Comparison of ENCODE assay signal across 24 cellular contexts in the genomic region with DNA sequence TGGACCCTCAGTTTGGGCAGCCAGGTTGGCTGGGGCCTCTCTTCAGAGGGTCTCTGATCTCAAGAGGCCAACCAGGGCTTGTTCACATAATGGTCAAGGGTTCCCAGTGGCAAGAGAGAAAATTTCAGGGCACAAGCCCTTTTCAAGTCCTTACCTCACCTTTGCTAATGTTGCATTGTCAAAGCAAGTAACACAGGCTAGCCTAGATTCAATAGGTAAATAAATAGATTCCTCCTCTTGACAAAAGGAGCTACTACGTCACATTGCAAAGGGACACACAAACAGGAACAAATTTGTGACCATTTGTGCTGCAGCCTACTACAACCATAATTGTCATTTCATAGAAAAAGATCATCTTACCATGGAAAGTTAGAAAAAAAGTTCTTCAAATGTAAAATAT. TPM values are rescaled to one million over a fixed set of nuclear protein-coding genes. Genes with fewer than 3 reads are reported as not detected.
DNase-seq lines count a peak whose midpoint lies in the region; TF ChIP-seq lines count a peak whose summit lies in the region.
"Had no signal": no experiment of that assay in that cellular context is flagged by ENCODE, and none has a peak within 500 bp of the region (broad histone marks: within the 10 kb centered on the region; RNA-seq: fewer than 3 reads in every experiment).

No MANE protein-coding gene starts in this region.

- in situ Hi-C loops in G401 (cut with HindIII; ENCODE audit: low sequenced_read_pairs): no loop called here

- no peak overlapping the region for H3K4ac ChIP-seq in neuronal stem cell (ENCODE audit: low read length)

- H4K8ac ChIP-seq in neuronal stem cell (ENCODE audit: low read depth, low read length): no peak overlapping the region

- CTCF ChIA-PET in PC-9 (lab: Charles Lee): interaction anchor here (0.6 kb wide), 1 partner anchor 88 kb away, joined by 3 read pairs; no protein-coding TSS in a partner anchor

- no peaks in the 10 kb centered on the region for H3K79me1 ChIP-seq in neuronal stem cell (ENCODE audit: low read depth, low read length)

- H3K36me3 ChIP-seq in PC-9 (ENCODE audit: low read depth): no peaks in the 10 kb centered on the region
- H3K36me3 ChIP-seq in neuronal stem cell (replicated peaks in 1 of 2; ENCODE audit: control insufficient read depth in 2 of 2, insufficient read depth in 2 of 2, low read length in 2 of 2): no peaks in the 10 kb centered on the region
- H3K36me3 ChIP-seq: HAP-1, SJSA1 had no signal

- no TSS peak for BruUV-seq in PC-9 (replicated peaks; lab: Mats Ljungman, UMichigan)

- TF ChIP-seq CTCF in C4-2B (conservative IDR thresholded peaks at IDR 0.05) (no peak), PC-9 (conservative IDR thresholded peaks at IDR 0.05) (no peak)

- H2BK15ac ChIP-seq in neuronal stem cell (ENCODE audit: low read length): no peak overlapping the region

- no peak overlapping the region for H3K14ac ChIP-seq in neuronal stem cell (ENCODE audit: low read length)

- H3K18ac ChIP-seq in neuronal stem cell (ENCODE audit: low read length): peak overlapping the region; percentile 59

- H3K27ac ChIP-seq in C4-2B: peak overlapping the region; percentile 48; the same call in 1 of the 2 replicates
- H3K27ac ChIP-seq in PC-9: peak overlapping the region; percentile 9; the same call in 1 of the 2 replicates
- H3K27ac ChIP-seq in neuronal stem cell (replicated peaks; ENCODE audit: low read length): no peak overlapping the region
- H3K27ac ChIP-seq: 22Rv1, SJSA1 had no signal

- POLR2A ChIA-PET in PC-9 (lab: Charles Lee; ENCODE audit: unreplicated experiment): interaction anchor here (0.5 to 0.7 kb wide), 3 partner anchors 31 to 1828 kb away, joined by 3 to 10 read pairs (median 3); no protein-coding TSS in a partner anchor

- no peak overlapping the region for H2BK12ac ChIP-seq in neuronal stem cell (ENCODE audit: low read length)

- H2BK120ac ChIP-seq in neuronal stem cell (ENCODE audit: low read depth, low read length): no peak overlapping the region

- H3K79me2 ChIP-seq in PC-9 (ENCODE audit: low read depth): no peaks in the 10 kb centered on the region

- no peaks in the 10 kb centered on the region for H4K20me1 ChIP-seq in PC-9 (ENCODE audit: insufficient read depth)

- H2AFZ ChIP-seq in PC-9 (no peak overlapping the region), neuronal stem cell (ENCODE audit: low read length) (no peak overlapping the region)

- no peak overlapping the region for H4K91ac ChIP-seq in neuronal stem cell (ENCODE audit: low read depth, low read length, poor library complexity)

- intact Hi-C loops in PC-9 (cut with micrococcal nuclease; ENCODE audit: unreplicated experiment): loop anchor here (5.0 to 10.0 kb wide), 3 partner anchors 70 to 317 kb away; a partner anchor contains a TSS

- DNase-seq in DMS153 (lab: John Stamatoyannopoulos, UW) (peak; percentile 30), DMS153 treated with DMSO at 0.1 percent for 48 hours (lab: John Stamatoyannopoulos, UW; ENCODE audit: unreplicated experiment) (no peak), PC-9 (no peak), neuronal stem cell (ENCODE audit: low spot score) (no peak), G401 (ENCODE audit: low spot score) (no peak), T1000 (lab: John Stamatoyannopoulos, UW) (no peak), EL (no peak)
- DNase-seq: CD8-positive, alpha-beta memory T cell; GF-D8; GOT3; HFFc6; NCI-H1048; NCI-H1417 treated with DMSO at 0.1 percent for 48 hours; NCI-H187; NCI-H2171; NCI-H510A treated with DMSO at 0.1 percent for 48 hours; NCI-H774; NK-92 treated with Interleukin-12 subunit alpha and Interleukin-12 subunit beta, amount 100 ng/mL, for 24 hours; PC-3; Right ventricle myocardium superior had no signal

- no peak overlapping the region for H2AK5ac ChIP-seq in neuronal stem cell (ENCODE audit: low read depth, low read length)

- H3K23ac ChIP-seq in neuronal stem cell (ENCODE audit: low read depth, low read length, poor library complexity): no peak overlapping the region

- H2BK5ac ChIP-seq in neuronal stem cell (ENCODE audit: low read length): no peak overlapping the region

- H3K4me1 ChIP-seq in PC-9 (replicated peaks; ENCODE audit: insufficient read depth): peaks cover 33% of the 10 kb centered on the region
- H3K4me1 ChIP-seq in neuronal stem cell (ENCODE audit: control insufficient read depth in 2 of 2, insufficient read depth in 1 of 2, low read depth in 1 of 2, low read length in 2 of 2): peaks cover 0 to 6% of the 10 kb centered on the region in 2 donors
- H3K4me1 ChIP-seq: HAP-1, SJSA1 had no signal

- no CpG with 5 or more reads among the region's 1 CpG for WGBS in neuronal stem cell (ENCODE audit: extremely low coverage in 2 of 2, insufficient read length in 2 of 2, insufficient replicate concordance in 1 of 2), 2 donors

- H3K4me3 ChIP-seq in PC-9 (no peak overlapping the region), neuronal stem cell (ENCODE audit: low read length in 2 of 2) (no peak overlapping the region)
- H3K4me3 ChIP-seq: HAP-1, SJSA1 had no signal

- H3F3A ChIP-seq in PC-9 (ENCODE audit: insufficient read depth, low read depth): peaks cover 11% of the 10 kb centered on the region; the same call in 1 of the 2 replicates

- H3K9me3 ChIP-seq in PC-9 (ENCODE audit: insufficient read depth, low read depth) (no peaks in the 10 kb centered on the region), neuronal stem cell (replicated peaks in 1 of 2; ENCODE audit: control insufficient read depth in 2 of 2, insufficient read depth in 1 of 2, low read depth in 1 of 2, low read length in 2 of 2) (peaks cover 0 to 2% of the 10 kb centered on the region in 2 donors)
- H3K9me3 ChIP-seq: HAP-1, SJSA1 had no signal

- H3K9me2 ChIP-seq in PC-9 (ENCODE audit: insufficient read depth): no peaks in the 10 kb centered on the region

- H3K4me2 ChIP-seq in PC-9: peak overlapping the region; percentile 46
- H3K4me2 ChIP-seq in neuronal stem cell (ENCODE audit: insufficient read depth, low read length, poor library complexity, severe bottlenecking): no peak overlapping the region

- H3K9ac ChIP-seq in neuronal stem cell (ENCODE audit: low read depth, low read length, poor library complexity): no peak overlapping the region

- no peaks in the 10 kb centered on the region for H3K27me3 ChIP-seq in PC-9 (ENCODE audit: insufficient read depth, low read depth)
- H3K27me3 ChIP-seq in neuronal stem cell (ENCODE audit: control insufficient read depth in 3 of 3, insufficient read depth in 3 of 3, low read depth in 1 of 3, low read length in 3 of 3): no peaks in the 10 kb centered on the region
- H3K27me3 ChIP-seq: SJSA1 had no signal

RNA-seq across cellular contexts. Expression of a gene that starts 33.9 kb away (rescaled TPM):
- total RNA-seq in PC-9 (2021): 4.7 and 5.2 TPM in 2 replicates
- 2.1 TPM for polyA plus RNA-seq in neuronal stem cell (2013, experiment 1 of 2)
- polyA plus RNA-seq in neuronal stem cell (2013, experiment 2 of 2): 2.2 TPM
- under 0.01 and 3.1 TPM in 2 replicates for total RNA-seq in G401 (2014; rRNA removed; shearing (Covaris generic))
